In the genomic region with DNA sequence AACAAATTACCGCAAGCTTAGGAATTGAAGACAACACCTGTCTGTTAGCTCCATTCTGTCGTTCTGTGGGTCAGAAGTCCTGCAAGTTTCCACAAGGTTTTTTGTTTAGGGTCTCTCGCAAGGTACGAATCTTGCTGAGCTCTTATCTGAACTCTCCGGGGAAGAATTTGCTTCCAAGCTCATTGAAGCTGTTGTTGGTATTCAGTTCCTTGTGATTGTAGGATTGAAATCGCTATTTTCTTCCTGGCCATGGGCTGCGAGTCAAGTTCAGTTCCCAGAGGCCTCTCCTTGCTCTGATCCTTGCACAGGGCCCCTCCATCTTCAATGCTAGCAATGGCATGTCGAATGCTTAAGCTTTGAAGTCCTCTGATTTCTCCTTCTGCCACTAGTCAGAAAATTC, we compare ENCODE assay signal across 27 cellular contexts. TPM values are rescaled to one million over a fixed set of nuclear protein-coding genes. Genes with fewer than 3 reads are reported as not detected.
DNase-seq lines count a peak whose midpoint lies in the region; ATAC-seq and TF ChIP-seq lines count a peak whose summit lies in the region.
"Had no signal": no experiment of that assay in that cellular context is flagged by ENCODE, and none has a peak within 500 bp of the region (broad histone marks: within the 10 kb centered on the region; RNA-seq: fewer than 3 reads in every experiment).

No MANE protein-coding gene starts in this region.

- 0 out of 2 replicates have a peak overlapping the region, but pooled peaks have one; percentile 45 for H3K27ac ChIP-seq in SK-N-MC
- no peak overlapping the region for H3K27ac ChIP-seq in hepatocyte
- no peak overlapping the region for H3K27ac ChIP-seq in neural progenitor cell
- H3K27ac ChIP-seq in gastrocnemius medialis = no peak overlapping the region
- H3K27ac ChIP-seq: A549; BLaER1 treated with 17β-estradiol and CSF1 and Interleukin-3, amounts not matched to agents 10 nM and 100 nM; PC-9; SJCRH30 had no signal

- H3K79me2 ChIP-seq in hepatocyte (no peaks in the 10 kb centered on the region), neural progenitor cell (ENCODE audit: low read depth) (no peaks in the 10 kb centered on the region)

- H3K9ac ChIP-seq in SK-N-MC (ENCODE audit: insufficient read length) = no peak overlapping the region
- no peak overlapping the region for H3K9ac ChIP-seq in neural progenitor cell
- H3K9ac ChIP-seq: BLaER1 treated with 17β-estradiol and CSF1 and Interleukin-3, amounts not matched to agents 10 nM and 100 nM had no signal

- no peak overlapping the region for H3K27ac Mint-ChIP-seq in neural progenitor cell
- H3K27ac Mint-ChIP-seq: CD4-positive, alpha-beta memory T cell had no signal

- WGBS in hepatocyte (ENCODE audit: low lambda C conversion rate, missing lambda C conversion rate) = 55% methylated on average over 8 of the region's 8 CpGs

- H3K4me1 ChIP-seq in hepatocyte (ENCODE audit: insufficient read depth) = no peaks in the 10 kb centered on the region
- no peaks in the 10 kb centered on the region for H3K4me1 ChIP-seq in neural progenitor cell
- H3K4me1 ChIP-seq in gastrocnemius medialis = no peaks in the 10 kb centered on the region
- H3K4me1 ChIP-seq: A549 had no signal

- no peak for ATAC-seq in HG03139 (IDR thresholded peaks at IDR 0.05; ENCODE audit: unreplicated experiment)
- ATAC-seq in gastrocnemius medialis = no peak
- ATAC-seq: A549, GM12878, Right ventricle myocardium inferior had no signal

- intact Hi-C loops in gastrocnemius medialis (cut with DNase I; ENCODE audit: low total_unique reads) = no loop called here

- TF ChIP-seq CTCF in hepatocyte (IDR thresholded peaks at IDR 0.05; ENCODE audit: poor library complexity) = no peak
- TF ChIP-seq CTCF in neural progenitor cell (IDR thresholded peaks at IDR 0.05) = no peak
- TF ChIP-seq CTCF in gastrocnemius medialis (IDR thresholded peaks at IDR 0.05 in 4 of 5, conservative IDR thresholded peaks at IDR 0.05 in 1 of 5) = no peak

- H3K4me3 ChIP-seq in SK-N-MC (no peak overlapping the region), hepatocyte (no peak overlapping the region), neural progenitor cell (no peak overlapping the region), gastrocnemius medialis (no peak overlapping the region)
- H3K4me3 ChIP-seq: A549; BLaER1 treated with 17β-estradiol and CSF1 and Interleukin-3, amounts not matched to agents 10 nM and 100 nM; GM12878; PC-9; SJCRH30 had no signal

- peaks cover 3% of the 10 kb centered on the region for H3K27me3 Mint-ChIP-seq in neural progenitor cell (ENCODE audit: insufficient read depth, low read depth)
- H3K27me3 Mint-ChIP-seq: CD4-positive, alpha-beta memory T cell had no signal

- H2AFZ ChIP-seq in hepatocyte (peak overlapping the region; percentile 1), neural progenitor cell (replicated peaks) (peak overlapping the region; percentile 21)
- H2AFZ ChIP-seq: PC-9 had no signal

- H3K9me3 Mint-ChIP-seq in neural progenitor cell = no peaks in the 10 kb centered on the region

- H3K27me3 ChIP-seq in hepatocyte (no peaks in the 10 kb centered on the region), neural progenitor cell (no peaks in the 10 kb centered on the region), gastrocnemius medialis (no peaks in the 10 kb centered on the region)
- H3K27me3 ChIP-seq: BLaER1 treated with 17β-estradiol and CSF1 and Interleukin-3, amounts not matched to agents 10 nM and 100 nM; SJCRH30 had no signal

- TF ChIP-seq POLR2A in gastrocnemius medialis (IDR thresholded peaks at IDR 0.05) = no peak

- in situ Hi-C loops in gastrocnemius medialis (cut with MboI; ENCODE audit: low sequenced_read_pairs in 4 of 4) = no loop called here

- H4K20me1 ChIP-seq in hepatocyte (ENCODE audit: insufficient read depth, poor library complexity, severe bottlenecking) = no peaks in the 10 kb centered on the region
- H4K20me1 ChIP-seq in neural progenitor cell (ENCODE audit: low read depth) = no peaks in the 10 kb centered on the region
- H4K20me1 ChIP-seq: BLaER1 treated with 17β-estradiol and CSF1 and Interleukin-3, amounts not matched to agents 10 nM and 100 nM had no signal

- H3K9me2 ChIP-seq in hepatocyte (replicated peaks; ENCODE audit: insufficient read depth) = no peaks in the 10 kb centered on the region

- peak overlapping the region; percentile 30 for H3K4me2 ChIP-seq in hepatocyte
- H3K4me2 ChIP-seq in neural progenitor cell = no peak overlapping the region
- H3K4me2 ChIP-seq: A549; BLaER1 treated with 17β-estradiol and CSF1 and Interleukin-3, amounts not matched to agents 10 nM and 100 nM; PC-9 had no signal

- H3K36me3 Mint-ChIP-seq in neural progenitor cell = no peaks in the 10 kb centered on the region
- H3K36me3 Mint-ChIP-seq: CD4-positive, alpha-beta memory T cell had no signal

- no peaks in the 10 kb centered on the region for H3K36me3 ChIP-seq in SK-N-MC (ENCODE audit: insufficient read depth, low read length)
- no peaks in the 10 kb centered on the region for H3K36me3 ChIP-seq in hepatocyte (replicated peaks; ENCODE audit: insufficient read depth, low read depth)
- H3K36me3 ChIP-seq in neural progenitor cell = no peaks in the 10 kb centered on the region
- no peaks in the 10 kb centered on the region for H3K36me3 ChIP-seq in gastrocnemius medialis
- H3K36me3 ChIP-seq: BLaER1 treated with 17β-estradiol and CSF1 and Interleukin-3, amounts not matched to agents 10 nM and 100 nM; SJCRH30 had no signal

- H3K4me1 Mint-ChIP-seq in neural progenitor cell = peaks cover 13% of the 10 kb centered on the region
- H3K4me1 Mint-ChIP-seq: CD4-positive, alpha-beta memory T cell had no signal

- no peaks in the 10 kb centered on the region for H3F3A ChIP-seq in neural progenitor cell (ENCODE audit: low read depth)

- DNase-seq in SK-N-MC (ENCODE audit: low read depth, low spot score) (no peak), hepatocyte (ENCODE audit: low spot score) (no peak), neural progenitor cell (ENCODE audit: low spot score) (no peak), occipital lobe (lab: John Stamatoyannopoulos, UW) (no peak), gastrocnemius medialis (no peak), NCI-H774 (lab: John Stamatoyannopoulos, UW) (no peak)
- DNase-seq: AML-193; CD4-positive, alpha-beta memory T cell; COR-L47; DMS79; EL; GDM1; NCI-H1092; NCI-H1417 treated with DMSO at 0.1 percent for 48 hours; NCI-H1694 treated with DMSO at 0.1 percent for 48 hours; NCI-H2081; NCI-H2171; NCI-H345; NCI-H82; NK-92 treated with Interleukin-12 subunit alpha and Interleukin-12 subunit beta, amount 100 ng/mL, for 24 hours; PC-9 had no signal

- H3K4me3 Mint-ChIP-seq in neural progenitor cell = no peak overlapping the region
- H3K4me3 Mint-ChIP-seq: CD4-positive, alpha-beta memory T cell had no signal

- no peaks in the 10 kb centered on the region; the same call in 1 of the 2 replicates for H3K9me3 ChIP-seq in SK-N-MC (ENCODE audit: low read depth, low read length)
- H3K9me3 ChIP-seq in hepatocyte (ENCODE audit: low read depth) = no peaks in the 10 kb centered on the region
- no peaks in the 10 kb centered on the region for H3K9me3 ChIP-seq in neural progenitor cell (ENCODE audit: low read depth)
- H3K9me3 ChIP-seq in gastrocnemius medialis = no peaks in the 10 kb centered on the region
- H3K9me3 ChIP-seq: A549; BLaER1 treated with 17β-estradiol and CSF1 and Interleukin-3, amounts not matched to agents 10 nM and 100 nM; SJCRH30 had no signal

RNA-seq across cellular contexts. Expression of a gene that starts 53.5 kb away (rescaled TPM):
- total RNA-seq in hepatocyte = 7.3 and 9.2 TPM in 2 replicates
- 3.6 and 5.0 TPM in 2 replicates for polyA plus RNA-seq in hepatocyte
- 6.8 and 10.1 TPM in 2 replicates for total RNA-seq in neural progenitor cell (ENCODE audit: low replicate concordance)
- 16.5 TPM for total RNA-seq in occipital lobe
- total RNA-seq in gastrocnemius medialis = 1 to 10 TPM; 1.3 to 6.6 (median 2.4) TPM
